Comparison of ENCODE assay signal across 23 cellular contexts in the genomic region with DNA sequence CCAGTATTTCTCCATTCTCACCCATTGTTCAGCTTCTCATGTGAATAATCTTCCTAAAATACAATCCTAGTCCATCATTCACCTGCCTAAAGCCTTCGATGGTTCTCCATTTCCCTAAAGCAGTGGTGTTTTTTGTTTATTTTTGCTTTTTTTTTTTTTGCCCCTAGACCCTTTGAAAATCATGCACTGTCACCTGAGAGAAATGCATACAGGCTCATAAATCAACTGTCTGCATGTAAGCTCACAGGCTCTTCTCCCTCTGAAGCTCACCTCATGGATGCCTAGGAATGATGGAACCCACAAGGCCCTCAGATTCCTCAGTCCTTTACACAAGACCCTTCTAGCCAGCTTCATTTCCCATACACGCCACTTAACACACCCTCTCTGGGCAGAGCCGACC. TPM values are rescaled to one million over a fixed set of nuclear protein-coding genes. Genes with fewer than 3 reads are reported as not detected.
DNase-seq lines count a peak whose midpoint lies in the region; ATAC-seq, FAIRE-seq and TF ChIP-seq lines count a peak whose summit lies in the region.
"Had no signal": no experiment of that assay in that cellular context is flagged by ENCODE, and none has a peak within 500 bp of the region (broad histone marks: within the 10 kb centered on the region; RNA-seq: fewer than 3 reads in every experiment).

No MANE protein-coding gene starts in this region.

- no peak overlapping the region for H2AFZ ChIP-seq in astrocyte (ENCODE audit: low read depth, low read length)
- H2AFZ ChIP-seq: GM23338 had no signal

- in situ Hi-C loops in G401 (cut with HindIII; ENCODE audit: low sequenced_read_pairs) = no loop called here

- H3K27ac ChIP-seq in BLaER1 (peak overlapping the region; percentile 58), astrocyte (ENCODE audit: low read depth, low read length) (no peak overlapping the region)
- H3K27ac ChIP-seq: Peyer's patch, SJSA1 had no signal

- H3K9me3 Mint-ChIP-seq in astrocyte (ENCODE audit: unreplicated experiment) (no peaks in the 10 kb centered on the region), natural killer cell (no peaks in the 10 kb centered on the region)
- H3K9me3 Mint-ChIP-seq: CD4-positive, alpha-beta T cell; GM23338 had no signal

- H4K20me1 ChIP-seq in BLaER1 (no peaks in the 10 kb centered on the region), astrocyte (ENCODE audit: insufficient read depth, low read length) (no peaks in the 10 kb centered on the region)

- ATAC-seq in natural killer cell (no peak), HG02973 (IDR thresholded peaks at IDR 0.05; ENCODE audit: unreplicated experiment) (no peak), HG03108 (IDR thresholded peaks at IDR 0.05; ENCODE audit: unreplicated experiment) (no peak)
- ATAC-seq: GM23338 had no signal

- DNase-seq in GM12891 (ENCODE audit: insufficient read length, low spot score) (no peak), astrocyte (ENCODE audit: low read depth) (no peak), natural killer cell (no peak), G401 (ENCODE audit: low spot score) (no peak), cerebellar nuclear complex (lab: John Stamatoyannopoulos, UW) (no peak)
- DNase-seq: Calu3; CD4-positive, alpha-beta T cell; DMS153; NCI-H1105; NCI-H2029 treated with DMSO at 0.1 percent for 48 hours; NCI-H345; NCI-H524; NCI-H774; NK-92 treated with Interleukin-12 subunit alpha and Interleukin-12 subunit beta, amount 100 ng/mL, for 24 hours; Peyer's patch had no signal

- H3K79me2 ChIP-seq in astrocyte (ENCODE audit: insufficient read depth, low read length) = no peaks in the 10 kb centered on the region

- FAIRE-seq in GM12891 (lab: Jason Lieb, UNC) (peak; percentile 72), astrocyte (lab: Jason Lieb, UNC) (no peak)
- FAIRE-seq: A204.1, HTR-8/SVneo had no signal

- H3K27me3 ChIP-seq in BLaER1 (no peaks in the 10 kb centered on the region), astrocyte (ENCODE audit: insufficient read depth, low read length) (no peaks in the 10 kb centered on the region)
- H3K27me3 ChIP-seq: Peyer's patch, SJSA1 had no signal

- H3K36me3 ChIP-seq in BLaER1 (no peaks in the 10 kb centered on the region), astrocyte (ENCODE audit: insufficient read depth, low read length) (no peaks in the 10 kb centered on the region)
- H3K36me3 ChIP-seq: HAP-1, Peyer's patch, SJSA1 had no signal

- peak overlapping the region; percentile 44 for H3K27ac Mint-ChIP-seq in astrocyte (ENCODE audit: unreplicated experiment)
- H3K27ac Mint-ChIP-seq in natural killer cell = peak overlapping the region; percentile 72 to 91
- H3K27ac Mint-ChIP-seq: CD4-positive, alpha-beta T cell had no signal

- TF ChIP-seq CTCF in astrocyte (IDR thresholded peaks at IDR 0.05; ENCODE audit: insufficient read depth, low read depth, low read length) (no peak), natural killer cell (IDR thresholded peaks at IDR 0.05) (no peak)

- H3K9me3 ChIP-seq in BLaER1 (no peaks in the 10 kb centered on the region), astrocyte (ENCODE audit: insufficient read depth, low read depth, low read length) (no peaks in the 10 kb centered on the region)
- H3K9me3 ChIP-seq: HAP-1, Peyer's patch, SJSA1 had no signal

- H3K4me1 Mint-ChIP-seq in astrocyte (ENCODE audit: low read depth, unreplicated experiment) (peaks cover 9% of the 10 kb centered on the region), natural killer cell (peaks cover 42% of the 10 kb centered on the region in 2 donors)

- H3K4me3 Mint-ChIP-seq in astrocyte (ENCODE audit: unreplicated experiment) (no peak overlapping the region), natural killer cell (peak overlapping the region; percentile 83)
- H3K4me3 Mint-ChIP-seq: CD4-positive, alpha-beta T cell; GM23338 had no signal

- H3K9ac ChIP-seq in BLaER1 = no peak overlapping the region
- no peak overlapping the region for H3K9ac ChIP-seq in astrocyte (ENCODE audit: low read length)

- no peak for TF ChIP-seq POLR2A in GM12891 (IDR thresholded peaks at IDR 0.05; ENCODE audit: low read depth, low read length)

- H3K4me1 ChIP-seq in BLaER1 = peaks cover 39% of the 10 kb centered on the region
- peaks cover 6% of the 10 kb centered on the region for H3K4me1 ChIP-seq in astrocyte (ENCODE audit: insufficient read depth, low read length)
- H3K4me1 ChIP-seq: SJSA1 had no signal

- H3K4me3 ChIP-seq in BLaER1 (no peak overlapping the region), astrocyte (ENCODE audit: insufficient read depth, low read depth, low read length) (no peak overlapping the region)
- H3K4me3 ChIP-seq: GM23338, HAP-1, Peyer's patch, SJSA1 had no signal

- H3K36me3 Mint-ChIP-seq in astrocyte (ENCODE audit: low read depth, unreplicated experiment) (peaks cover 2% of the 10 kb centered on the region), natural killer cell (no peaks in the 10 kb centered on the region)

- intact Hi-C loops in natural killer cell (cut with micrococcal nuclease) = loop anchor here (5.0 kb wide), 1 partner anchor 34 kb away; no protein-coding TSS in a partner anchor

- H3K27me3 Mint-ChIP-seq in astrocyte (ENCODE audit: low read depth, unreplicated experiment) = no peaks in the 10 kb centered on the region
- no peaks in the 10 kb centered on the region for H3K27me3 Mint-ChIP-seq in natural killer cell (ENCODE audit: low read depth in 2 of 2)

- H3K4me2 ChIP-seq in BLaER1 (peak overlapping the region; percentile 69), astrocyte (ENCODE audit: low read length) (no peak overlapping the region)
- H3K4me2 ChIP-seq: GM23338 had no signal

TF ChIP-seq in GM12891, 5 proteins besides CTCF, POLR2A, EP300 and RAD21:
- no peak for TF ChIP-seq POLR2AphosphoS5 (IDR thresholded peaks at IDR 0.05; ENCODE audit: low read depth, low read length)
- no peak for TF ChIP-seq SPI1 (IDR thresholded peaks at IDR 0.05; ENCODE audit: low read depth, low read length)
- no peak for TF ChIP-seq POU2F2 (IDR thresholded peaks at IDR 0.05; ENCODE audit: low read depth, low read length)
- TF ChIP-seq PAX5 (IDR thresholded peaks at IDR 0.05; ENCODE audit: insufficient read depth, low read length, severe bottlenecking) = no peak
- TF ChIP-seq TAF1 (IDR thresholded peaks at IDR 0.05; ENCODE audit: low read depth, low read length) = no peak
TF ChIP-seq in GM12891: peak in this region for 0.

RNA-seq across cellular contexts. Expression of a gene that starts 31.5 kb away (rescaled TPM):
- 14.9 TPM for polyA plus RNA-seq in GM12891 (2012; ENCODE audit: low read depth, missing spikeins)
- total RNA-seq in astrocyte (17.0 and 17.7 TPM in 2 replicates), natural killer cell (10 to 100 TPM; 18.6 to 33.0 (median 20.6) TPM)
- 0.75 TPM in 1 of 2 replicates, not detected in the other for total RNA-seq in G401 (2014; rRNA removed; shearing (Covaris generic))

Comparison
In these comparisons a context has a peak if more than half of its experiments do, and no peak if none do; other contexts are left out.
1. RNA of a gene that starts 31.5 kb away (total RNA-seq): 18.6 to 33.0 TPM in natural killer cell and 17.0 to 17.7 TPM in astrocyte; 0.75 TPM in G401; every median in the first group is over 10 times any median in the second.